Comparison of ENCODE assay signal across 24 cellular contexts in genomic region chr6:157173756-157174155, GRCh38.
DNase-seq lines count a peak whose midpoint lies in the region; TF ChIP-seq lines count a peak whose summit lies in the region.
"Had no signal": no experiment of that assay in that cellular context is flagged by ENCODE, and none has a peak within 500 bp of the region (broad histone marks: within the 10 kb centered on the region; RNA-seq: fewer than 3 reads in every experiment).

No MANE protein-coding gene starts in this region.

- POLR2A ChIA-PET in HEK293T (lab: Yijun Ruan, JAX) = no interaction called here

- no peaks in the 10 kb centered on the region for H3K27me3 Mint-ChIP-seq in endodermal cell (ENCODE audit: insufficient read depth)

- H3K9ac ChIP-seq in KMS-11 = no peak overlapping the region
- no peak overlapping the region for H3K9ac ChIP-seq in endodermal cell (ENCODE audit: extremely low read depth, low read length, poor library complexity, severe bottlenecking)

- H3K9me3 Mint-ChIP-seq in endodermal cell = no peaks in the 10 kb centered on the region
- H3K9me3 Mint-ChIP-seq: CD8-positive, alpha-beta memory T cell; HFFc6 had no signal

- no peaks in the 10 kb centered on the region for H4K20me1 ChIP-seq in KMS-11 (ENCODE audit: insufficient read depth)

- DNase-seq in AG10803 (ENCODE audit: low read depth) (peak; percentile 47), endodermal cell (no peak), foreskin fibroblast (peak; percentile 22 to 72), BE2C (no peak), NCI-H82 (lab: John Stamatoyannopoulos, UW) (no peak), NCI-H1105 (lab: John Stamatoyannopoulos, UW) (no peak), HEK293T (ENCODE audit: extremely low spot score) (no peak)
- DNase-seq: 8988T; AML-193; Calu3; CD8-positive, alpha-beta memory T cell; DMS153; HFFc6; MM.1S; NCI-H1092; NCI-H2029 treated with DMSO at 0.1 percent for 48 hours; NCI-H226; NCI-H510A treated with DMSO at 0.1 percent for 48 hours; NCI-H748 treated with DMSO at 0.1 percent for 48 hours; NK-92 treated with Interleukin-12 subunit alpha and Interleukin-12 subunit beta, amount 100 ng/mL, for 24 hours; SIG-M5 had no signal

- H3K27me3 ChIP-seq in KMS-11 (ENCODE audit: insufficient read depth, low read depth) = no peaks in the 10 kb centered on the region
- H3K27me3 ChIP-seq in endodermal cell (ENCODE audit: control insufficient read depth, insufficient read depth, low read length, poor library complexity, severe bottlenecking) = no peaks in the 10 kb centered on the region
- H3K27me3 ChIP-seq in BE2C = no peaks in the 10 kb centered on the region

- peaks cover 12% of the 10 kb centered on the region for H3K4me1 Mint-ChIP-seq in endodermal cell

- no peaks in the 10 kb centered on the region for H3K9me3 ChIP-seq in endodermal cell (ENCODE audit: control insufficient read depth, low read length)
- H3K9me3 ChIP-seq in BE2C = no peaks in the 10 kb centered on the region

- WGBS in endodermal cell (ENCODE audit: insufficient coverage in 1 of 2, insufficient read length in 1 of 2), 2 experiments = 91 to 93% methylated on average over 7 to 8 of the region's 8 CpGs

- H3K4me2 ChIP-seq in KMS-11 = peak overlapping the region; percentile 47

- H3K27ac ChIP-seq in KMS-11 (peak overlapping the region; percentile 58; the same call in 1 of the 2 replicates), endodermal cell (ENCODE audit: low read depth, low read length) (no peak overlapping the region)
- H3K27ac ChIP-seq: C4-2B had no signal

- H3K4me1 ChIP-seq in KMS-11 (ENCODE audit: low read depth, poor library complexity, severe bottlenecking) (peaks cover 44% of the 10 kb centered on the region), endodermal cell (ENCODE audit: control insufficient read depth, insufficient read depth, low read length) (no peaks in the 10 kb centered on the region), BE2C (peaks cover 41% of the 10 kb centered on the region)

- no peaks in the 10 kb centered on the region for H3K36me3 ChIP-seq in KMS-11 (ENCODE audit: insufficient read depth)
- H3K36me3 ChIP-seq in endodermal cell (ENCODE audit: control insufficient read depth, insufficient read depth, low read length) = peaks cover 25% of the 10 kb centered on the region
- H3K36me3 ChIP-seq in BE2C = no peaks in the 10 kb centered on the region

- no peaks in the 10 kb centered on the region for H3K79me2 ChIP-seq in KMS-11 (ENCODE audit: insufficient read depth, low read depth)

- peak overlapping the region; percentile 3 for H3K27ac Mint-ChIP-seq in endodermal cell
- H3K27ac Mint-ChIP-seq: HFFc6 had no signal

- H3K36me3 Mint-ChIP-seq in endodermal cell (ENCODE audit: low read depth) = peaks cover 13% of the 10 kb centered on the region

- H2AFZ ChIP-seq in KMS-11 (ENCODE audit: low read depth) = no peak overlapping the region

- TF ChIP-seq CTCF in AG10803 (conservative IDR thresholded peaks at IDR 0.05; ENCODE audit: low read length) (no peak), KMS-11 (conservative IDR thresholded peaks at IDR 0.05; ENCODE audit: low read depth, low read length) (no peak), endodermal cell (conservative IDR thresholded peaks at IDR 0.05) (no peak), foreskin fibroblast (IDR thresholded peaks at IDR 0.05; ENCODE audit: low read depth, low read length) (no peak), BE2C (IDR thresholded peaks at IDR 0.05; ENCODE audit: low read depth, low read length) (no peak)

- CTCF ChIA-PET in HEK293T (lab: Yijun Ruan, JAX) = interaction anchor here (0.7 kb wide), 1 partner anchor 145 kb away, joined by 3 read pairs; no protein-coding TSS in a partner anchor

- H3K4me3 Mint-ChIP-seq in endodermal cell = no peak overlapping the region
- H3K4me3 Mint-ChIP-seq: CD8-positive, alpha-beta memory T cell; HFFc6 had no signal

- H3K4me3 ChIP-seq in AG10803 (ENCODE audit: low read length) = no peak overlapping the region
- no peak overlapping the region for H3K4me3 ChIP-seq in KMS-11 (IDR thresholded peaks at IDR 0.05; ENCODE audit: insufficient read depth, low read depth, low read length)
- no peak overlapping the region for H3K4me3 ChIP-seq in endodermal cell (ENCODE audit: low read length)
- H3K4me3 ChIP-seq in foreskin fibroblast (ENCODE audit: low read depth in 1 of 2, low read length in 2 of 2) = no peak overlapping the region
- no peak overlapping the region for H3K4me3 ChIP-seq in BE2C (ENCODE audit: low read depth, low read length)
- H3K4me3 ChIP-seq: K562 had no signal

TF ChIP-seq in HEK293T, 16 proteins besides CTCF, POLR2A, EP300 and RAD21:
- no peak for TF ChIP-seq BHLHE40 (IDR thresholded peaks at IDR 0.05; ENCODE audit: borderline replicate concordance)
TF ChIP-seq in HEK293T: peak in this region for 0.

Comparison
In these comparisons a context has a peak if more than half of its experiments do, and no peak if none do; other contexts are left out.
1. DNase-seq: peak in AG10803 (single experiment) and foreskin fibroblast (2 of 2); none in endodermal cell (single experiment), BE2C (single experiment), NCI-H82 (single experiment), NCI-H1105 (single experiment) and HEK293T (single experiment).